9 cellular contexts compared by ENCODE assay signal in genomic region chr19:10104665-10105221, GRCh38. TPM values are rescaled to one million over a fixed set of nuclear protein-coding genes. Genes with fewer than 3 reads are reported as not detected.
DNase-seq lines count a peak whose midpoint lies in the region; ATAC-seq and TF ChIP-seq lines count a peak whose summit lies in the region.
"Had no signal": no experiment of that assay in that cellular context is flagged by ENCODE, and none has a peak within 500 bp of the region (broad histone marks: within the 10 kb centered on the region; RNA-seq: fewer than 3 reads in every experiment).

No MANE protein-coding gene starts in this region.

- H3K4me1 ChIP-seq in MM.1S (ENCODE audit: low read length) (peaks cover 16% of the 10 kb centered on the region), prostate gland (replicated peaks) (peaks cover 6% of the 10 kb centered on the region)

- no peaks in the 10 kb centered on the region for H4K20me1 ChIP-seq in MM.1S (ENCODE audit: insufficient read depth, low read length)

- H3K9ac ChIP-seq in MM.1S (ENCODE audit: low read length) = no peak overlapping the region

- H3K27me3 ChIP-seq in MM.1S (replicated peaks; ENCODE audit: insufficient read depth, low read length) (no peaks in the 10 kb centered on the region), prostate gland (replicated peaks; ENCODE audit: insufficient read depth) (no peaks in the 10 kb centered on the region)

- H3K4me3 ChIP-seq in MM.1S (ENCODE audit: low read length) = no peak overlapping the region
- no peak overlapping the region for H3K4me3 ChIP-seq in prostate gland

- H3F3A ChIP-seq in MM.1S (ENCODE audit: insufficient read depth, low read length) = no peaks in the 10 kb centered on the region

- H3K9me3 ChIP-seq in MM.1S (replicated peaks; ENCODE audit: insufficient read depth, low read length) = no peaks in the 10 kb centered on the region
- H3K9me3 ChIP-seq in prostate gland = no peaks in the 10 kb centered on the region

- DNase-seq in CD1c-positive myeloid dendritic cell (ENCODE audit: extremely low spot score) (peak; percentile 74), MM.1S (no peak), cardiac septum (ENCODE audit: low spot score) (no peak), prostate gland (ENCODE audit: low spot score) (no peak)
- peak; percentile 76 for DNase-seq in NK-92 treated with Interleukin-12 subunit alpha and Interleukin-12 subunit beta, amount 100 ng/mL, for 24 hours (lab: John Stamatoyannopoulos, UW)
- peak; percentile 81 for DNase-seq in activated naive CD4-positive, alpha-beta T cell treated with Interleukin-2 at 50 U/mL for 16 hours
- peak; percentile 68 to 72 (median 71) for DNase-seq in stimulated activated CD4-positive, alpha-beta T cell treated with anti-CD3 and anti-CD28 coated beads, Interleukin-12 subunit alpha, Interleukin-12 subunit beta, amount 100 ng/mL, for 48 hours (ENCODE audit: low read depth in 2 of 3, low spot score in 1 of 3)

- H3K36me3 ChIP-seq in MM.1S (replicated peaks; ENCODE audit: insufficient read depth, low read length) (peaks cover 14% of the 10 kb centered on the region), prostate gland (peaks cover 5 to 12% of the 10 kb centered on the region in 2 donors)

- H3K4me2 ChIP-seq in MM.1S (ENCODE audit: low read depth, low read length) = no peak overlapping the region

- WGBS in prostate gland = 58% methylated on average over 12 of the region's 13 CpGs

- no peak for TF ChIP-seq CTCF in MM.1S (IDR thresholded peaks at IDR 0.05; ENCODE audit: low read length)
- TF ChIP-seq CTCF in prostate gland (IDR thresholded peaks at IDR 0.05) = no peak

- H2AFZ ChIP-seq in MM.1S (ENCODE audit: low read length) = no peak overlapping the region

- ATAC-seq in GM21381 (IDR thresholded peaks at IDR 0.05; ENCODE audit: unreplicated experiment) = peak; percentile 36

- H3K9me2 ChIP-seq in MM.1S (replicated peaks; ENCODE audit: insufficient read depth, low read length) = no peaks in the 10 kb centered on the region

- intact Hi-C loops in cardiac septum (cut with DNase I) = loop anchor here (5.0 kb wide), 1 partner anchor 148 kb away; the partner anchor contains the start of gene MRPL4
- intact Hi-C loops in prostate gland (cut with DNase I) = no loop called here

- H3K79me2 ChIP-seq in MM.1S (ENCODE audit: low read length) = peaks cover 38% of the 10 kb centered on the region

- TF ChIP-seq POLR2A in prostate gland (IDR thresholded peaks at IDR 0.05) = no peak

- H3K27ac ChIP-seq in MM.1S (ENCODE audit: low read length) (no peak overlapping the region), prostate gland (no peak overlapping the region)
- H3K27ac ChIP-seq: C4-2B had no signal

RNA-seq across cellular contexts. Expression of gene PPAN, which starts 1.4 kb away (rescaled TPM):
- total RNA-seq in cardiac septum (29.5 TPM), prostate gland (10 to 100 TPM; 27.6 to 47.2 TPM)

RNA-seq across cellular contexts. Expression of gene ANGPTL6, which starts 2.3 kb away (rescaled TPM):
- total RNA-seq in cardiac septum (0.19 TPM), prostate gland (1 to 10 TPM in 1 of 2 donors, not detected in 1; 2.4 TPM)

RNA-seq across cellular contexts. Expression of gene P2RY11, which starts 6.8 kb away (rescaled TPM):
- 10.0 TPM for total RNA-seq in cardiac septum
- total RNA-seq in prostate gland = 10 to 100 TPM in 1 of 2 donors, 1 to 10 TPM in 1; 9.2 to 20.8 TPM

RNA-seq across cellular contexts. Expression of gene EIF3G, which starts 15.0 kb away (rescaled TPM):
- total RNA-seq in cardiac septum (126 TPM), prostate gland (100 to 1,000 TPM; 264 to 300 TPM)

RNA-seq across cellular contexts. Expression of gene SHFL, which starts 18.6 kb away (rescaled TPM):
- total RNA-seq in cardiac septum = 9.4 TPM
- 10 to 100 TPM; 23.5 to 36.0 TPM for total RNA-seq in prostate gland

Comparison
In these comparisons a context has a peak if more than half of its experiments do, and no peak if none do; other contexts are left out.
1. DNase-seq: peak in CD1c-positive myeloid dendritic cell (single experiment), NK-92 treated with Interleukin-12 subunit alpha and Interleukin-12 subunit beta, amount 100 ng/mL, for 24 hours (single experiment), activated naive CD4-positive, alpha-beta T cell treated with Interleukin-2 at 50 U/mL for 16 hours (single experiment) and stimulated activated CD4-positive, alpha-beta T cell treated with anti-CD3 and anti-CD28 coated beads, Interleukin-12 subunit alpha, Interleukin-12 subunit beta, amount 100 ng/mL, for 48 hours (3 of 3); none in MM.1S (single experiment), cardiac septum (single experiment) and prostate gland (single experiment).